23 cellular contexts compared by ENCODE assay signal in genomic region chr5:157463081-157463480, GRCh38. TPM values are rescaled to one million over a fixed set of nuclear protein-coding genes. Genes with fewer than 3 reads are reported as not detected.
DNase-seq lines count a peak whose midpoint lies in the region; ATAC-seq and TF ChIP-seq lines count a peak whose summit lies in the region.
"Had no signal": no experiment of that assay in that cellular context is flagged by ENCODE, and none has a peak within 500 bp of the region (broad histone marks: within the 10 kb centered on the region; RNA-seq: fewer than 3 reads in every experiment).

No MANE protein-coding gene starts in this region.

- TF ChIP-seq CTCF in dorsolateral prefrontal cortex (IDR thresholded peaks at IDR 0.05 in 54 of 56, conservative IDR thresholded peaks at IDR 0.05 in 2 of 56; ENCODE audit: low read depth in 1 of 56, partially characterized antibody in 56 of 56) = no peak

- H3K27me3 ChIP-seq in dorsolateral prefrontal cortex = peaks cover 0 to 16% (median 0%) of the 10 kb centered on the region in 45 donors
- H3K27me3 ChIP-seq in muscle layer of colon (ENCODE audit: control insufficient read depth in 1 of 2, insufficient read depth in 2 of 2, low read length in 2 of 2) = no peaks in the 10 kb centered on the region
- H3K27me3 ChIP-seq: ovary had no signal

- peak; percentile 44 for DNase-seq in activated effector memory CD4-positive, alpha-beta T cell treated with anti-CD3 and anti-CD28 coated beads, Interleukin-2, amount 50 U/mL, for 16 hours
- no peak for DNase-seq in activated effector memory CD4-positive, alpha-beta T cell treated with Interleukin-2 at 50 U/mL for 16 hours
- no peak for DNase-seq in dorsolateral prefrontal cortex
- no peak for DNase-seq in D341Med (ENCODE audit: low spot score)
- DNase-seq in mucosa of gallbladder (ENCODE audit: low spot score) = no peak
- no peak for DNase-seq in T-helper 9 cell
- DNase-seq: activated CD4-positive, alpha-beta T cell treated with anti-CD3 and anti-CD28 coated beads, Interleukin-2, amount 50 U/mL, for 48 hours; left ventricle myocardium superior; NCI-H1417; NCI-H524; ovary; right cardiac atrium; stimulated activated naive B cell treated with anti-CD40 and anti-IgM and Interleukin-4, amounts not matched to agents 10 μg/mL and 1 μg/mL and 100 μg/mL, for 72 hours; T-helper 1 cell; WERI-Rb-1 had no signal

- peaks cover 49% of the 10 kb centered on the region for H3K4me1 ChIP-seq in muscle layer of colon (ENCODE audit: insufficient read depth, low read length)

- no peak for ATAC-seq in GM21360 (IDR thresholded peaks at IDR 0.05; ENCODE audit: unreplicated experiment)
- ATAC-seq: Right ventricle myocardium inferior had no signal

- H3K27ac ChIP-seq in dorsolateral prefrontal cortex (peak overlapping the region in 43 of 59 donors; percentile 2 to 99 (median 94)), muscle layer of colon (ENCODE audit: low read depth, low read length) (peak overlapping the region; percentile 46)
- H3K27ac ChIP-seq: BLaER1, ovary, upper lobe of left lung, WERI-Rb-1 had no signal

- intact Hi-C loops in dorsolateral prefrontal cortex (cut with DNase I) = loop anchor here in 1 of 2 donors (10.0 kb wide), 1 partner anchor 318 kb away; the partner anchor contains the start of gene MED7

- H3K36me3 ChIP-seq in muscle layer of colon (ENCODE audit: insufficient read depth, low read length) = peaks cover 8% of the 10 kb centered on the region
- H3K36me3 ChIP-seq: BLaER1, ovary, upper lobe of left lung, WERI-Rb-1 had no signal

- no peaks in the 10 kb centered on the region for H3K9me3 ChIP-seq in muscle layer of colon (ENCODE audit: low read length)
- H3K9me3 ChIP-seq: BLaER1, ovary, upper lobe of left lung had no signal

- H3K9ac ChIP-seq in muscle layer of colon (ENCODE audit: low read length) = no peak overlapping the region
- H3K9ac ChIP-seq: BLaER1 had no signal

- H3K4me3 ChIP-seq in dorsolateral prefrontal cortex (peak overlapping the region in 1 of 59 donors; percentile 31), muscle layer of colon (ENCODE audit: low read depth in 1 of 2, low read length in 2 of 2) (no peak overlapping the region)
- H3K4me3 ChIP-seq: BLaER1, ovary, upper lobe of left lung had no signal

RNA-seq across cellular contexts. Expression of gene NIPAL4, which starts 3.1 kb away (rescaled TPM):
- 10 to 100 TPM in 26 of 120 experiments, 1 to 10 TPM in 91, under 1 TPM in 3; 0.45 to 25.9 (median 6.0) TPM for total RNA-seq in dorsolateral prefrontal cortex
- 0.63 TPM for total RNA-seq in mucosa of gallbladder
- total RNA-seq: dermis microvascular lymphatic vessel endothelial cell, H4, left ventricle myocardium superior, myocyte, Right ventricle myocardium inferior had no signal
